ENCODE assay signal across 8 cellular contexts in the genomic region with DNA sequence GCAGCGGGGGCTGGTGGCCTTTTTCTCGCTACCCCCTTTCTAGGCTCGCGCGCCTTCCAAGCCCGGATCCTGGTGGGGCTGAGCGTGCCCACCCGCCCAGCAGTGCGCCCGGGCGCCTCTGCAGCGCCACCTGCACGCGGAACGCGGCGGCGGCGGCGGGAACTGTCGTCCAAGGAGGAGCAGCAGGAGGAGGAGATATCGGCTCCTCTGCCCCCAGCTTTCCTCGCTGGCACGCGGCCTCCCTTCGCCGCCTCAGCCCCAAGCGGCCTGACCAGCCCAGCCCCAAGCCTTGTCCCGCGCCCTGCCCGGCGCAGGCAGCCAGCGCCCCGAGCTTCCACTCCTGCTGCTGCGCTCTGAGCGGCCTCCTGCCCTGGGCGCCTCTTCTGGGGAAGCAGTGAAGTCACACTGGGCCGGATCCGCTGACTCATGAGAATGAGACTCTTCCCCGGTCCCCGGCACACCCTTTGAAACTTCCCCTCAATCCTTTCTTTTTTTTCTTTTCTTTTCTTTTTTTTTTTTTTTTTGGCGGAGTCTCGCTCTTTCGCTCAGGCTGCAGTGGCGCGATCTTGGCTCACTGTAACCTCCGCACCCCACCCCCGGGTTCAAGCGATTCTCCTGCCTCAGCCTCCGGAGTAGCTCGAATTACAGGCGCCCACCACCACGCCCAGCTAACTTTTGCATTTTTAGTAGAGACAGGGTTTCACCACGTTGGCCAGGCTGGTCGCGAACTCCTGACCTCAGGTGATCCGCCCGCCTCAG. TPM values are rescaled to one million over a fixed set of nuclear protein-coding genes. Genes with fewer than 3 reads are reported as not detected.
DNase-seq lines count a peak whose midpoint lies in the region; ATAC-seq and TF ChIP-seq lines count a peak whose summit lies in the region.

No MANE protein-coding gene starts in this region.

- H3K9me3 ChIP-seq in adipocyte (ENCODE audit: control insufficient read depth, low read length) = peaks cover 4% of the 10 kb centered on the region
- no peaks in the 10 kb centered on the region for H3K9me3 ChIP-seq in left ventricle myocardium inferior (replicated peaks)
- no peaks in the 10 kb centered on the region for H3K9me3 ChIP-seq in psoas muscle
- no peaks in the 10 kb centered on the region for H3K9me3 ChIP-seq in uterus

- TF ChIP-seq CTCF in left ventricle myocardium inferior (IDR thresholded peaks at IDR 0.05; ENCODE audit: borderline replicate concordance) = peak; percentile 75
- TF ChIP-seq CTCF in psoas muscle (IDR thresholded peaks at IDR 0.05) = peak; percentile 54
- peak; percentile 55 to 82 (median 67) for TF ChIP-seq CTCF in uterus (IDR thresholded peaks at IDR 0.05)

- ATAC-seq in GM19328 (IDR thresholded peaks at IDR 0.05; ENCODE audit: unreplicated experiment) (peak; percentile 60), HG03457 (IDR thresholded peaks at IDR 0.05; ENCODE audit: unreplicated experiment) (peak; percentile 54), psoas muscle (peak; percentile 75 to 91 (median 82))

- H3K27ac ChIP-seq in left ventricle myocardium inferior (replicated peaks) (peak overlapping the region; percentile 78), psoas muscle (peak overlapping the region; percentile 39), uterus (peak overlapping the region; percentile 79 to 87)

- H3K4me1 ChIP-seq in adipocyte (ENCODE audit: control insufficient read depth, insufficient read depth, low read length) (peaks cover 34% of the 10 kb centered on the region), left ventricle myocardium inferior (peaks cover 26% of the 10 kb centered on the region), psoas muscle (no peaks in the 10 kb centered on the region), uterus (no peaks in the 10 kb centered on the region)

- 2 to 32% (median 3%) methylated on average over 19 to 58 of the region's 58 CpGs for WGBS in psoas muscle, 3 donors

- intact Hi-C loops in left ventricle myocardium inferior (cut with micrococcal nuclease) = loop anchor here (5.0 kb wide), 1 partner anchor 44 kb away; no protein-coding TSS in a partner anchor
- intact Hi-C loops in psoas muscle (cut with DNase I) = loop anchor here in 1 of 2 donors (2.0 kb wide), 1 partner anchor 36 kb away; no protein-coding TSS in a partner anchor
- intact Hi-C loops in uterus (cut with DNase I; ENCODE audit: low total_unique reads) = no loop called here

- peak overlapping the region; percentile 58 for H3K9ac ChIP-seq in adipocyte (ENCODE audit: low read length)

- H3K4me3 ChIP-seq in adipocyte (ENCODE audit: low read length) (peak overlapping the region; percentile 59), left ventricle myocardium inferior (peak overlapping the region; percentile 63), psoas muscle (peak overlapping the region; percentile 62), uterus (peak overlapping the region; percentile 3 to 18)

- DNase-seq in Ammon's horn (ENCODE audit: low spot score) (peak; percentile 65), SKM-1 (lab: John Stamatoyannopoulos, UW; ENCODE audit: unreplicated experiment) (peak; percentile 43), adipocyte (ENCODE audit: low read depth) (peak; percentile 87), left ventricle myocardium inferior (peak; percentile 69), psoas muscle (peak; percentile 71 to 86), uterus (peak; percentile 78 to 80)

- H3K27me3 ChIP-seq in adipocyte (replicated peaks; ENCODE audit: control insufficient read depth, insufficient read depth, low read length) (peaks cover 2% of the 10 kb centered on the region), left ventricle myocardium inferior (ENCODE audit: low read depth) (no peaks in the 10 kb centered on the region), psoas muscle (ENCODE audit: insufficient read depth in 3 of 3, low read length in 2 of 3) (no peaks in the 10 kb centered on the region), uterus (no peaks in the 10 kb centered on the region)

- H3K36me3 ChIP-seq in adipocyte (ENCODE audit: control insufficient read depth, insufficient read depth, low read length, severe bottlenecking) (no peaks in the 10 kb centered on the region), left ventricle myocardium inferior (no peaks in the 10 kb centered on the region), psoas muscle (ENCODE audit: insufficient read depth in 1 of 2, low read depth in 1 of 2) (no peaks in the 10 kb centered on the region), uterus (no peaks in the 10 kb centered on the region)

- peak; percentile 11 to 32 for TF ChIP-seq POLR2A in uterus (IDR thresholded peaks at IDR 0.05)

RNA-seq across cellular contexts. Expression of gene ELF4, which starts 10.6 kb away (rescaled TPM):
- total RNA-seq in left ventricle myocardium inferior = 2.2 TPM
- total RNA-seq in psoas muscle = 1 to 10 TPM; 1.5 to 2.9 (median 2.2) TPM
- 1 to 10 TPM in 1 of 3 donors, under 1 TPM in 2; 0.55 to 1.2 (median 0.76) TPM for polyA plus RNA-seq in psoas muscle
- total RNA-seq in uterus = 10 to 100 TPM in 2 of 4 donors, 1 to 10 TPM in 2; 4.6 to 22.3 (median 11.8) TPM

RNA-seq across cellular contexts. Expression of gene AIFM1, which starts 44.7 kb away (rescaled TPM):
- total RNA-seq in left ventricle myocardium inferior (127 TPM), psoas muscle (10 to 100 TPM; 48.6 to 59.9 (median 53.1) TPM), uterus (10 to 100 TPM in 3 of 4 donors, 1 to 10 TPM in 1; 7.7 to 21.2 (median 19.1) TPM)
- 10 to 100 TPM; 53.8 to 61.6 (median 59.5) TPM for polyA plus RNA-seq in psoas muscle

RNA-seq across cellular contexts. Expression of gene RAB33A, which starts 50.8 kb away (rescaled TPM):
- total RNA-seq in left ventricle myocardium inferior = 0.41 TPM
- total RNA-seq in psoas muscle = under 1 TPM in 2 of 4 donors, not detected in 2; 0.21 to 0.30 TPM
- under 1 TPM; 0.03 to 0.16 (median 0.13) TPM for polyA plus RNA-seq in psoas muscle
- total RNA-seq in uterus = 1 to 10 TPM in 3 of 4 donors, not detected in 1; 1.5 to 3.0 (median 1.8) TPM

Comparison
In these comparisons a context has a peak if more than half of its experiments do, and no peak if none do; other contexts are left out.
1. Peak in every context shown above with its lines: DNase-seq, ATAC-seq, H3K4me3 ChIP-seq and H3K27ac ChIP-seq.
2. H3K4me3 ChIP-seq: peak in every context shown above with its lines; median percentile 63 in left ventricle myocardium inferior; 62 in psoas muscle; 59 in adipocyte; 10 in uterus.